10 cellular contexts compared by ENCODE assay signal in genomic region chr22:40220316-40221054, GRCh38. TPM values are rescaled to one million over a fixed set of nuclear protein-coding genes. Genes with fewer than 3 reads are reported as not detected.
DNase-seq lines count a peak whose midpoint lies in the region; ATAC-seq and TF ChIP-seq lines count a peak whose summit lies in the region.
"Had no signal": no experiment of that assay in that cellular context is flagged by ENCODE, and none has a peak within 500 bp of the region (broad histone marks: within the 10 kb centered on the region; RNA-seq: fewer than 3 reads in every experiment).

No MANE protein-coding gene starts in this region.

- H3K36me3 ChIP-seq in OCI-LY3 (replicated peaks; ENCODE audit: low read depth, low read length): peaks cover 7% of the 10 kb centered on the region
- H3K36me3 ChIP-seq in lung (ENCODE audit: control insufficient read depth in 2 of 2, insufficient read depth in 2 of 2, low read length in 2 of 2): no peaks in the 10 kb centered on the region
- H3K36me3 ChIP-seq: adrenal gland had no signal

- H3K9me3 ChIP-seq in OCI-LY3 (ENCODE audit: insufficient read depth, low read length) (no peaks in the 10 kb centered on the region), lung (ENCODE audit: control insufficient read depth in 2 of 2, insufficient read depth in 1 of 2, low read length in 1 of 2) (no peaks in the 10 kb centered on the region)
- H3K9me3 ChIP-seq: adrenal gland had no signal

- no peak overlapping the region for H3K9ac ChIP-seq in OCI-LY3 (ENCODE audit: low read length)

- 22 to 50% methylated on average over 8 of the region's 8 CpGs for WGBS in lung, 2 donors

- ATAC-seq in lung (ENCODE audit: insufficient read depth, low FRiP score) (no peak), HG03045 (IDR thresholded peaks at IDR 0.05; ENCODE audit: unreplicated experiment) (no peak), GM18505 (IDR thresholded peaks at IDR 0.05; ENCODE audit: unreplicated experiment) (no peak)

- H3K4me1 ChIP-seq in OCI-LY3 (ENCODE audit: low read length): peaks cover 28% of the 10 kb centered on the region
- H3K4me1 ChIP-seq in lung (ENCODE audit: control insufficient read depth in 2 of 2, insufficient read depth in 2 of 2, low read length in 2 of 2): peaks cover 29 to 32% of the 10 kb centered on the region in 2 donors

- no peak overlapping the region for H2AFZ ChIP-seq in OCI-LY3 (ENCODE audit: low read depth, low read length)

- no peaks in the 10 kb centered on the region for H3K27me3 ChIP-seq in OCI-LY3 (ENCODE audit: low read depth, low read length)
- H3K27me3 ChIP-seq in lung (ENCODE audit: control insufficient read depth, insufficient read depth): no peaks in the 10 kb centered on the region
- H3K27me3 ChIP-seq: adrenal gland had no signal

- peaks cover 79% of the 10 kb centered on the region for H4K20me1 ChIP-seq in OCI-LY3 (ENCODE audit: insufficient read depth, low read length)

- H3K4me3 ChIP-seq in OCI-LY3 (ENCODE audit: low read length) (no peak overlapping the region), cardiac fibroblast (replicated peaks in 1 of 2; ENCODE audit: low read depth in 2 of 2, low read length in 2 of 2) (no peak overlapping the region), lung (no peak overlapping the region)
- H3K4me3 ChIP-seq: adrenal gland had no signal

- TF ChIP-seq POLR2A in GM18505 (IDR thresholded peaks at IDR 0.05; ENCODE audit: borderline replicate concordance, extremely low read depth, insufficient read depth, insufficient read length): no peak

- H3K4me2 ChIP-seq in OCI-LY3 (ENCODE audit: low read length): 0 out of 2 replicates have a peak overlapping the region, but pooled peaks have one; percentile 3

- TF ChIP-seq CTCF in OCI-LY3 (IDR thresholded peaks at IDR 0.05; ENCODE audit: low read depth, low read length): no peak
- no peak for TF ChIP-seq CTCF in cardiac fibroblast (IDR thresholded peaks at IDR 0.05; ENCODE audit: low read depth, low read length)
- no peak for TF ChIP-seq CTCF in lung (IDR thresholded peaks at IDR 0.05; ENCODE audit: control extremely low read depth, extremely low read depth)

- H3K79me2 ChIP-seq in OCI-LY3 (ENCODE audit: low read length): peaks cover 83% of the 10 kb centered on the region

- DNase-seq in cardiac fibroblast (ENCODE audit: low read depth in 2 of 2) (peak; percentile 26 to 57), lung (ENCODE audit: low spot score) (no peak), substantia nigra (lab: John Stamatoyannopoulos, UW) (peak in 2 of 49 donors; percentile 18 to 24), activated gamma-delta T cell treated with Interleukin-2 at 50 U/mL for 16 hours (no peak), OCI-M2 (lab: John Stamatoyannopoulos, UW; ENCODE audit: unreplicated experiment) (no peak)
- DNase-seq: DMS79 treated with DMSO at 0.1 percent for 48 hours had no signal

- no peak overlapping the region for H3K27ac ChIP-seq in OCI-LY3 (ENCODE audit: low read length)
- peak overlapping the region; percentile 33 to 42 for H3K27ac ChIP-seq in lung (ENCODE audit: low read depth in 1 of 2, low read length in 1 of 2)
- H3K27ac ChIP-seq in substantia nigra (ENCODE audit: low read depth, low read length, poor library complexity, severe bottlenecking): peak overlapping the region; percentile 22
- H3K27ac ChIP-seq: adrenal gland had no signal

RNA-seq across cellular contexts. Expression of gene TNRC6B, which starts 42.8 kb away (rescaled TPM):
- total RNA-seq in lung: 10 to 100 TPM; 41.5 to 70.4 TPM
- polyA plus RNA-seq in lung: 10 to 100 TPM in 1 of 2 donors, 1 to 10 TPM in 1; 6.2 to 11.5 TPM

Comparison
In these comparisons a context has a peak if more than half of its experiments do, and no peak if none do; other contexts are left out.
1. DNase-seq: peak in cardiac fibroblast (2 of 2); none in lung (single experiment), activated gamma-delta T cell treated with Interleukin-2 at 50 U/mL for 16 hours (single experiment) and OCI-M2 (single experiment).